Comparison of ENCODE assay signal across 11 cellular contexts in the genomic region with DNA sequence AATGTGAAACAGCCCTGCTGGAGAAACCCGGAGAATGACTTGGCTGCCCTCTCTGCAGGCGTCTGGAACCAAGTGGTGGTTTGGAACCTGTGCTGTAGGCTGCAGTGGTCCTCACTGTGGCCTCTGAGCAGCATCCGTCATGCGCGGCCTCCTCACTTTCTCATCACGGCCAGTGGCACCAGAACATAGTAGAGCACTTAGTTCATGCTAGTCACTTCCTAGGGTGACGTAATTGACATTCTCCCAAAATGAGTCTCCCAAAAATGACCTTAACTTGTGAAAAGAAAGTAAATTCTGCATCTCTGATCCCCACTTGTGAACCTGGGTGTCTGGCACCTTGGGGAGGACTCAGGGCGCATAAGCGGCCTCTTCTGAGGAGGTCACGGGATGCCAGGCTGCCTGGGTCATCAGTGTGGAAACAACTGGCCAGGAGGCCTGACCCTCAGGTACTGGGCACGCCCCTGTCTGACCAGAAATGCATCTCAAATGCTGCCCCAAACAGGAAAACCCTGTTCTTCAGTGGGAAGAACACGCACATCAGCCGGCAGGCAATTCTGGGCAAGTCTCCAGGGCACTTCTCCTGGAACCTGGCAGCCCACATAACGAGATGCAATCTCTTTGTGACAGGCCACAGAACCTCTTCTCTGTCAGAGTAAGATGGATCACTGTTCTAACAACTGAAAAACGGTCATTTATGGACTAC. TPM values are rescaled to one million over a fixed set of nuclear protein-coding genes. Genes with fewer than 3 reads are reported as not detected.
A peak's percentile ranks its signal among the peaks of the same experiment; 100 is the strongest.
DNase-seq lines count a peak whose midpoint lies in the region; ATAC-seq, FAIRE-seq and TF ChIP-seq lines count a peak whose summit lies in the region.
"Had no signal": no experiment of that assay in that cellular context is flagged by ENCODE, and none has a peak within 500 bp of the region (broad histone marks: within the 10 kb centered on the region; RNA-seq: fewer than 3 reads in every experiment).

No MANE protein-coding gene starts in this region.

- no peaks in the 10 kb centered on the region for H3K27me3 ChIP-seq in AG04450 (ENCODE audit: control insufficient read depth, insufficient read depth, low read length)
- H3K27me3 ChIP-seq in tibial artery: no peaks in the 10 kb centered on the region

- no peaks in the 10 kb centered on the region for H3K36me3 ChIP-seq in tibial artery

- POLR2A ChIA-PET in AG04450 (lab: Yijun Ruan, JAX): interaction anchor here (0.7 kb wide), 1 partner anchor 12 kb away, joined by 4 read pairs; no protein-coding TSS in a partner anchor

- no peak for TF ChIP-seq CTCF in AG04450 (IDR thresholded peaks at IDR 0.05; ENCODE audit: low read depth, low read length)
- TF ChIP-seq CTCF in HFFc6 (IDR thresholded peaks at IDR 0.05): no peak
- TF ChIP-seq CTCF in tibial artery (IDR thresholded peaks at IDR 0.05): no peak

- H3K4me3 ChIP-seq in AG04450 (ENCODE audit: low read depth, low read length): no peak overlapping the region
- H3K4me3 ChIP-seq in tibial artery: no peak overlapping the region

- H3K9me3 Mint-ChIP-seq in HFFc6: no peaks in the 10 kb centered on the region
- H3K9me3 Mint-ChIP-seq: activated B cell treated with CpG ODN at 0.5 μM for 24 hours, IgD-negative memory B cell had no signal

- DNase-seq in AG04450 (ENCODE audit: low read depth, low spot score) (peak; percentile 42), HFFc6 (peak; percentile 63), UCSD-AML1 (lab: John Stamatoyannopoulos, UW; ENCODE audit: unreplicated experiment) (peak; percentile 40), tibial artery (no peak), Kasumi-1 (lab: John Stamatoyannopoulos, UW) (no peak), urothelium cell line (ENCODE audit: low spot score) (no peak)
- DNase-seq: activated B cell treated with CpG ODN at 0.5 μM for 24 hours had no signal

- H3K27me3 Mint-ChIP-seq in HFFc6 (ENCODE audit: insufficient read depth): peaks cover 2% of the 10 kb centered on the region; the same call in 1 of the 2 replicates

- peak; percentile 66 for FAIRE-seq in islet of Langerhans (lab: Jason Lieb, UNC)
- FAIRE-seq in urothelium cell line (lab: Jason Lieb, UNC): no peak

- CTCF ChIA-PET in AG04450 (lab: Charles Lee): interaction anchor here (0.6 to 0.9 kb wide), 3 partner anchors 12 to 946 kb away, joined by 3 to 5 read pairs (median 3); no protein-coding TSS in a partner anchor

- peak overlapping the region; percentile 95 for H3K27ac Mint-ChIP-seq in HFFc6
- H3K27ac Mint-ChIP-seq: activated B cell treated with CpG ODN at 0.5 μM for 24 hours, IgD-negative memory B cell had no signal

- H3K4me1 ChIP-seq in tibial artery: peaks cover 0 to 10% (median 4%) of the 10 kb centered on the region in 4 donors

- intact Hi-C loops in tibial artery (cut with DNase I; ENCODE audit: low total_unique reads): no loop called here

- H3K4me1 Mint-ChIP-seq in HFFc6 (ENCODE audit: low read depth): peaks cover 72% of the 10 kb centered on the region
- H3K4me1 Mint-ChIP-seq: IgD-negative memory B cell had no signal

- H3K4me3 Mint-ChIP-seq in HFFc6: peak overlapping the region; percentile 58; the same call in 1 of the 2 replicates
- H3K4me3 Mint-ChIP-seq: activated B cell treated with CpG ODN at 0.5 μM for 24 hours, IgD-negative memory B cell had no signal

- peak overlapping the region; percentile 78 for H3K27ac ChIP-seq in AG04450 (ENCODE audit: low read depth, low read length)
- no peak overlapping the region for H3K27ac ChIP-seq in tibial artery

- H3K36me3 Mint-ChIP-seq in HFFc6 (ENCODE audit: low read depth): no peaks in the 10 kb centered on the region; the same call in 1 of the 2 replicates

- no peak for ATAC-seq in GM18907 (IDR thresholded peaks at IDR 0.05; ENCODE audit: unreplicated experiment)
- ATAC-seq: left lobe of liver had no signal

- H3K9me3 ChIP-seq in AG04450 (ENCODE audit: control insufficient read depth, insufficient read depth, low read length): no peaks in the 10 kb centered on the region; the same call in 1 of the 2 replicates
- no peaks in the 10 kb centered on the region for H3K9me3 ChIP-seq in tibial artery

RNA-seq across cellular contexts. Expression of a gene that starts 36.6 kb away (rescaled TPM):
- 117 and 140 TPM in 2 replicates for polyA plus RNA-seq in AG04450 (2011; rRNA removed)
- 103 and 121 TPM in 2 replicates for polyA minus RNA-seq in AG04450 (2011; rRNA and poly(A)+ RNA removed)
- 10 to 100 TPM; 56.2 to 67.2 (median 63.5) TPM for total RNA-seq in HFFc6 (2021; fragmentation: NEBNext Ultra II Directional; extraction: Animal tissue kit (Norgen Biotek cat#: 25700))

Comparison
In these comparisons a context has a peak if more than half of its experiments do, and no peak if none do; other contexts are left out.
1. DNase-seq: peak in AG04450 (single experiment), HFFc6 (single experiment) and UCSD-AML1 (single experiment); none in tibial artery (0 of 2), Kasumi-1 (0 of 2) and urothelium cell line (single experiment).